25 cellular contexts compared by ENCODE assay signal in the genomic region with DNA sequence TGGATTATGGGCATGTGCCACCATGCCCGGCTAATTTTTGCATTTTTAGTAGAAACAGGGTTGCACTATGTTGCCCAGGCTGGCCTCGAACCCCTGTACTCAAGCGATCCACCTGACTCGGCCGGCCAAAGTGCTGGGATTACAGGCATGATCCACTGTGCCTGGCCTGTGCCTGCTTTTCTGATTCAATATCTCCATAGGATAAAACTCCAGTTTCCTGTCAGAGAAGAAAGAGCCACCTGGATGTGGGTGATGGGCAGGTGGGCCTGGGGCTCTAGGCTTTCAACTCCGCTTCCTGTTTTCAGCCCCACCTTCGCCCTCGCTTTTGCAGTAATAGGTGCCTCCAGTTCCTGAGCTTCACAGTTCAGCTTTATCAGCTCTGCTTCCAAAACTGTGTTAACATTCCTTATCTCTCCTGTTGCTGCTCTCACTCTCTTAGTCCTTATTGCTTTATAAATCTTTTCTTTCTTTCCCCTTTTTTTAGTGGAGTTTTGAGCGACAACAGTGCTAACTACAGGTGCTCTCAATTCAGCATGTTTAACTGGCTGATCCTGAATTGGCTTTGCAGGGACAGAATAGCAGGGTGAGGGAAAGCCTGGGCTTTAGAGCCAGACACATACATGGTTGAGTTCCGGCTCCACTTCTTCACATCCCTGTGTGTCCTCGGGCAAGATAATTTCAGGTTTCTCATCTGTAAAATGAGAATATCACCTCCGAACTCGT. TPM values are rescaled to one million over a fixed set of nuclear protein-coding genes. Genes with fewer than 3 reads are reported as not detected.
A peak's percentile ranks its signal among the peaks of the same experiment; 100 is the strongest.
DNase-seq lines count a peak whose midpoint lies in the region; ATAC-seq and TF ChIP-seq lines count a peak whose summit lies in the region.
"Had no signal": no experiment of that assay in that cellular context is flagged by ENCODE, and none has a peak within 500 bp of the region (broad histone marks: within the 10 kb centered on the region; RNA-seq: fewer than 3 reads in every experiment).

No MANE protein-coding gene starts in this region.

- peaks cover 24% of the 10 kb centered on the region for H3K9me3 ChIP-seq in NT2/D1 (ENCODE audit: insufficient read depth, low read length)
- peaks cover 8% of the 10 kb centered on the region for H3K9me3 ChIP-seq in endodermal cell (ENCODE audit: control insufficient read depth, low read length)
- H3K9me3 ChIP-seq: ovary, thoracic aorta had no signal

- H3K4me1 ChIP-seq in NT2/D1 (ENCODE audit: insufficient read depth, insufficient read length) (peaks cover 3% of the 10 kb centered on the region), endodermal cell (ENCODE audit: control insufficient read depth, insufficient read depth, low read length) (peaks cover 8% of the 10 kb centered on the region)

- H3K4me3 ChIP-seq in H7 (ENCODE audit: insufficient read depth, low read depth, low read length) (no peak overlapping the region), NT2/D1 (ENCODE audit: insufficient read length, low read depth) (no peak overlapping the region), endodermal cell (ENCODE audit: low read length) (no peak overlapping the region)
- H3K4me3 ChIP-seq: HAP-1, ovary, thoracic aorta had no signal

- H3K27ac Mint-ChIP-seq in endodermal cell (peak overlapping the region; percentile 3), progenitor cell of endocrine pancreas (peak overlapping the region; percentile 1)
- H3K27ac Mint-ChIP-seq: activated CD8-positive, alpha-beta T cell treated with anti-CD3 and anti-CD28 coated beads for 36 hours; stimulated activated naive B cell treated with anti-CD40 and anti-IgM and Interleukin-4, amounts not matched to agents 10 μg/mL and 1 μg/mL and 100 μg/mL, for 72 hours had no signal

- H3K9ac ChIP-seq in NT2/D1 (ENCODE audit: insufficient read length, low read depth), result peak overlapping the region; percentile 23
- no peak overlapping the region for H3K9ac ChIP-seq in endodermal cell (ENCODE audit: extremely low read depth, low read length, poor library complexity, severe bottlenecking)

- H3K36me3 ChIP-seq in H7 (replicated peaks; ENCODE audit: control insufficient read depth, insufficient read depth, low read length) (no peaks in the 10 kb centered on the region), NT2/D1 (ENCODE audit: insufficient read depth, insufficient read length, low read length) (no peaks in the 10 kb centered on the region), endodermal cell (ENCODE audit: control insufficient read depth, insufficient read depth, low read length) (no peaks in the 10 kb centered on the region)
- H3K36me3 ChIP-seq: HAP-1, ovary, thoracic aorta had no signal

- TF ChIP-seq CTCF in endodermal cell (conservative IDR thresholded peaks at IDR 0.05), result no peak
- no peak for TF ChIP-seq CTCF in progenitor cell of endocrine pancreas (IDR thresholded peaks at IDR 0.05; ENCODE audit: unreplicated experiment)

- H3K4me3 Mint-ChIP-seq in endodermal cell (no peak overlapping the region), progenitor cell of endocrine pancreas (ENCODE audit: low read depth) (no peak overlapping the region)
- H3K4me3 Mint-ChIP-seq: activated CD8-positive, alpha-beta T cell treated with anti-CD3 and anti-CD28 coated beads for 36 hours; CD8-positive, alpha-beta memory T cell; naive B cell; stimulated activated naive B cell treated with anti-CD40 and anti-IgM and Interleukin-4, amounts not matched to agents 10 μg/mL and 1 μg/mL and 100 μg/mL, for 72 hours had no signal

- H3K27me3 Mint-ChIP-seq in endodermal cell (ENCODE audit: insufficient read depth) (peaks cover 3% of the 10 kb centered on the region), progenitor cell of endocrine pancreas (peaks cover 5% of the 10 kb centered on the region)

- H3K36me3 Mint-ChIP-seq in endodermal cell (ENCODE audit: low read depth) (no peaks in the 10 kb centered on the region), progenitor cell of endocrine pancreas (ENCODE audit: insufficient read depth) (no peaks in the 10 kb centered on the region)
- H3K36me3 Mint-ChIP-seq: naive B cell had no signal

- ATAC-seq in HG02678 (IDR thresholded peaks at IDR 0.05; ENCODE audit: unreplicated experiment), result no peak
- ATAC-seq: activated CD8-positive, alpha-beta T cell treated with anti-CD3 and anti-CD28 coated beads for 36 hours; sciatic nerve; stimulated activated naive B cell treated with anti-CD40 and anti-IgM and Interleukin-4, amounts not matched to agents 10 μg/mL and 1 μg/mL and 100 μg/mL, for 72 hours had no signal

- peaks cover 10% of the 10 kb centered on the region for H3K9me3 Mint-ChIP-seq in endodermal cell
- H3K9me3 Mint-ChIP-seq in progenitor cell of endocrine pancreas (ENCODE audit: low read depth), result peaks cover 3% of the 10 kb centered on the region
- H3K9me3 Mint-ChIP-seq: activated CD8-positive, alpha-beta T cell treated with anti-CD3 and anti-CD28 coated beads for 36 hours had no signal

- H3K4me1 Mint-ChIP-seq in endodermal cell (peaks cover 27% of the 10 kb centered on the region), progenitor cell of endocrine pancreas (ENCODE audit: low read depth) (peaks cover 9% of the 10 kb centered on the region)

- no peak overlapping the region for H3K27ac ChIP-seq in endodermal cell (ENCODE audit: low read depth, low read length)
- H3K27ac ChIP-seq: epithelial cell of prostate, foreskin keratinocyte, ovary, thoracic aorta had no signal

- DNase-seq in H7 (peak; percentile 57), NT2/D1 (ENCODE audit: low read depth, low spot score) (no peak), endodermal cell (peak; percentile 69), progenitor cell of endocrine pancreas (ENCODE audit: low spot score, unreplicated experiment) (no peak), NCI-H1048 (lab: John Stamatoyannopoulos, UW) (no peak)
- no peak for DNase-seq in activated naive CD4-positive, alpha-beta T cell (lab: John Stamatoyannopoulos, UW)
- DNase-seq: activated CD4-positive, CD25-positive, alpha-beta regulatory T cell; activated CD8-positive, alpha-beta T cell treated with anti-CD3 and anti-CD28 coated beads for 36 hours; activated naive CD4-positive, alpha-beta T cell treated with Interleukin-2 at 50 U/mL for 16 hours; activated T-cell treated with anti-CD3 and anti-CD28 coated beads, Interleukin-2, amount 50 U/mL, for 1 hour; amygdala; CD8-positive, alpha-beta memory T cell; DMS79 treated with DMSO at 0.1 percent for 48 hours; hypothalamus; naive B cell; NCI-H1694 treated with DMSO at 0.1 percent for 48 hours; NCI-H446; ovary; stimulated activated naive B cell treated with anti-CD40 and anti-IgM and Interleukin-4, amounts not matched to agents 10 μg/mL and 1 μg/mL and 100 μg/mL, for 72 hours had no signal

- no peaks in the 10 kb centered on the region for H3K27me3 ChIP-seq in H7 (ENCODE audit: control insufficient read depth, insufficient read depth, low read length)
- H3K27me3 ChIP-seq in NT2/D1 (ENCODE audit: insufficient read depth, insufficient read length), result peaks cover 4% of the 10 kb centered on the region
- H3K27me3 ChIP-seq in endodermal cell (ENCODE audit: control insufficient read depth, insufficient read depth, low read length, poor library complexity, severe bottlenecking), result no peaks in the 10 kb centered on the region
- H3K27me3 ChIP-seq: ovary had no signal

- 71 to 77% methylated on average over 10 to 13 of the region's 13 CpGs for WGBS in endodermal cell (ENCODE audit: insufficient coverage in 1 of 2, insufficient read length in 1 of 2), 2 experiments

RNA-seq across cellular contexts. Expression of a gene that starts 21.1 kb away (rescaled TPM):
- 2.3 and 7.2 TPM in 2 replicates for total RNA-seq in H7 (2014; rRNA removed; shearing (Covaris generic))
- total RNA-seq in endodermal cell, result 10 to 100 TPM; 14.8 to 15.2 TPM
- polyA plus RNA-seq in endodermal cell (2013, experiment 1 of 2), result 4.8 TPM
- 5.3 TPM for polyA plus RNA-seq in endodermal cell (2013, experiment 2 of 2)
- total RNA-seq in progenitor cell of endocrine pancreas, result 24.5 and 28.8 TPM in 2 replicates

Comparison
In these comparisons a context has a peak if more than half of its experiments do, and no peak if none do; other contexts are left out.
1. DNase-seq: peak in H7 (single experiment) and endodermal cell (single experiment); none in NT2/D1 (single experiment), progenitor cell of endocrine pancreas (single experiment), activated naive CD4-positive, alpha-beta T cell (0 of 4) and NCI-H1048 (single experiment).